In the genomic region with DNA sequence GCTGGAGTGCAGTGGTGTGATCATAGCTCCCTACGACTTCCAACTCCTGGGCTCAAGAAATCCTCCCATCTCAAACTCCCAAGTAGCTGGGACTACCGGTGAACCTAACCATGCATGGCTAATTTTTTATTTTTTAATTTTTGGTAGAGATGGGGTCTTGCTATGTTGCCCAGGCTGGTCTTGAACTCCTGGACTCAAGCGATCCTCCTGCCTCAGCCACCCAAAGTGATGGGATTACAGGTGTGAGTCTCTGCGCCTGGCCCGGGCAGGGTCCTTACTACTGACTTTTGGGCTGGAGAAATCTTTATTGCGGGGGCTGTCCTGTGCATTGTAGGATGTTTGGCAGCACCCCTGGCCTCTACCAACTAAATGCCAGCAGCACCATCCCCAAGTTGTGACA, we compare ENCODE assay signal across 8 cellular contexts.
"Had no signal": no experiment of that assay in that cellular context is flagged by ENCODE, and none has a peak within 500 bp of the region (broad histone marks: within the 10 kb centered on the region; RNA-seq: fewer than 3 reads in every experiment).

No MANE protein-coding gene starts in this region.

- H3K4me1 ChIP-seq: HAP-1 had no signal

- ATAC-seq: HCT116 had no signal

- H3K9me3 ChIP-seq: HAP-1 had no signal

- H3K4me3 ChIP-seq: GM23248, HAP-1 had no signal

- H3K36me3 ChIP-seq: HAP-1 had no signal

- H3K27ac ChIP-seq: HL-60 had no signal

- H3K9ac ChIP-seq: GM23248 had no signal

- DNase-seq: GM23248, GOT3, H7, Kasumi-1, KG1 had no signal

- H2AFZ ChIP-seq: GM23248 had no signal
